1 cellular context compared by ENCODE assay signal in genomic region chr14:73662439-73663056, GRCh38.
TF ChIP-seq lines count a peak whose summit lies in the region.

No MANE protein-coding gene starts in this region.

TF ChIP-seq in H1, 55 proteins besides CTCF, POLR2A, EP300 and RAD21:
- TF ChIP-seq MAFK (IDR thresholded peaks at IDR 0.05; ENCODE audit: low read depth, low read length) (no peak), TAF7 (optimal IDR thresholded peaks at IDR 0.05; ENCODE audit: borderline replicate concordance, low read depth, low read length) (no peak), CHD1 (IDR thresholded peaks at IDR 0.05; ENCODE audit: low read depth, low read length) (no peak), POU5F1 (IDR thresholded peaks at IDR 0.05; ENCODE audit: low read depth, low read length) (no peak), SIX5 (IDR thresholded peaks at IDR 0.05; ENCODE audit: low read depth, low read length) (no peak), TCF12 (IDR thresholded peaks at IDR 0.05; ENCODE audit: low read depth, low read length) (no peak), GTF2F1 (IDR thresholded peaks at IDR 0.05; ENCODE audit: borderline replicate concordance, low read depth, low read length) (no peak), TBP (IDR thresholded peaks at IDR 0.05; ENCODE audit: low read depth, low read length) (no peak), CTBP2 (IDR thresholded peaks at IDR 0.05; ENCODE audit: borderline replicate concordance, insufficient read depth, insufficient read length, low read length) (no peak), BACH1 (IDR thresholded peaks at IDR 0.05; ENCODE audit: low read length) (no peak), SP4 (IDR thresholded peaks at IDR 0.05; ENCODE audit: low read length) (no peak), BCL11A (IDR thresholded peaks at IDR 0.05; ENCODE audit: low read depth in 2 of 2, low read length in 2 of 2) (no peak), RNF2 (IDR thresholded peaks at IDR 0.05; ENCODE audit: borderline replicate concordance, low read depth, low read length, missing control alignments, poor library complexity, severe bottlenecking) (no peak), JUND (IDR thresholded peaks at IDR 0.05; ENCODE audit: low read length) (peak; percentile 91), BRCA1 (IDR thresholded peaks at IDR 0.05; ENCODE audit: low read depth, low read length) (no peak), PHF8 (conservative IDR thresholded peaks at IDR 0.05; ENCODE audit: low read depth, low read length) (no peak), YY1 (IDR thresholded peaks at IDR 0.05; ENCODE audit: low read depth, low read length) (0 out of 2 replicates have a peak, but pooled peaks have one; percentile 13), ATF3 (IDR thresholded peaks at IDR 0.05; ENCODE audit: insufficient read depth, low read depth, low read length) (0 out of 2 replicates have a peak, but pooled peaks have one; percentile 25), CBX8 (IDR thresholded peaks at IDR 0.05; ENCODE audit: borderline replicate concordance, low read depth, low read length) (no peak), SRF (IDR thresholded peaks at IDR 0.05; ENCODE audit: low read depth, low read length) (peak; percentile 81), MAX (IDR thresholded peaks at IDR 0.05) (no peak), NRF1 (IDR thresholded peaks at IDR 0.05; ENCODE audit: low read depth, low read length) (no peak), RFX5 (IDR thresholded peaks at IDR 0.05; ENCODE audit: borderline replicate concordance, low read depth, low read length) (no peak), SIN3A (conservative IDR thresholded peaks at IDR 0.05 in 1 of 2, IDR thresholded peaks at IDR 0.05 in 1 of 2; ENCODE audit: low read depth in 1 of 2, low read length in 2 of 2) (no peak), CREB1 (IDR thresholded peaks at IDR 0.05) (0 out of 2 replicates have a peak, but pooled peaks have one; percentile 7), EGR1 (IDR thresholded peaks at IDR 0.05; ENCODE audit: borderline replicate concordance, low read depth, low read length) (no peak), EZH2 (IDR thresholded peaks at IDR 0.05; ENCODE audit: low read depth, low read length, severe bottlenecking) (no peak), TAF1 (IDR thresholded peaks at IDR 0.05; ENCODE audit: low read depth, low read length) (0 out of 2 replicates have a peak, but pooled peaks have one; percentile 15), ASH2L (IDR thresholded peaks at IDR 0.05; ENCODE audit: low read length) (no peak), CHD2 (IDR thresholded peaks at IDR 0.05; ENCODE audit: low read length) (no peak), KDM5A (IDR thresholded peaks at IDR 0.05; ENCODE audit: low read length) (no peak), CBX5 (IDR thresholded peaks at IDR 0.05; ENCODE audit: low read depth, low read length) (no peak), SP2 (IDR thresholded peaks at IDR 0.05; ENCODE audit: low read length) (no peak), SP1 (IDR thresholded peaks at IDR 0.05; ENCODE audit: low read depth, low read length) (no peak), ATF2 (IDR thresholded peaks at IDR 0.05; ENCODE audit: low read length) (no peak), NANOG (IDR thresholded peaks at IDR 0.05; ENCODE audit: insufficient read depth, low read depth, low read length, poor library complexity, severe bottlenecking) (no peak), KDM4A (IDR thresholded peaks at IDR 0.05; ENCODE audit: low read depth, low read length, severe bottlenecking) (no peak), ZNF274 (IDR thresholded peaks at IDR 0.05; ENCODE audit: borderline replicate concordance, extremely low read depth, low read length) (no peak), HDAC2 (IDR thresholded peaks at IDR 0.05; ENCODE audit: borderline replicate concordance in 1 of 2, low read depth in 2 of 2, low read length in 2 of 2) (no peak), HDAC6 (IDR thresholded peaks at IDR 0.05; ENCODE audit: low read depth, low read length) (no peak), TEAD4 (IDR thresholded peaks at IDR 0.05; ENCODE audit: low read depth, low read length) (peak; percentile 80), CEBPB (IDR thresholded peaks at IDR 0.05; ENCODE audit: low read depth, low read length) (no peak), JUN (IDR thresholded peaks at IDR 0.05; ENCODE audit: low read depth, low read length) (no peak), FOSL1 (IDR thresholded peaks at IDR 0.05; ENCODE audit: insufficient read depth, low read depth, low read length) (no peak)
- TF ChIP-seq, protein P1, sequence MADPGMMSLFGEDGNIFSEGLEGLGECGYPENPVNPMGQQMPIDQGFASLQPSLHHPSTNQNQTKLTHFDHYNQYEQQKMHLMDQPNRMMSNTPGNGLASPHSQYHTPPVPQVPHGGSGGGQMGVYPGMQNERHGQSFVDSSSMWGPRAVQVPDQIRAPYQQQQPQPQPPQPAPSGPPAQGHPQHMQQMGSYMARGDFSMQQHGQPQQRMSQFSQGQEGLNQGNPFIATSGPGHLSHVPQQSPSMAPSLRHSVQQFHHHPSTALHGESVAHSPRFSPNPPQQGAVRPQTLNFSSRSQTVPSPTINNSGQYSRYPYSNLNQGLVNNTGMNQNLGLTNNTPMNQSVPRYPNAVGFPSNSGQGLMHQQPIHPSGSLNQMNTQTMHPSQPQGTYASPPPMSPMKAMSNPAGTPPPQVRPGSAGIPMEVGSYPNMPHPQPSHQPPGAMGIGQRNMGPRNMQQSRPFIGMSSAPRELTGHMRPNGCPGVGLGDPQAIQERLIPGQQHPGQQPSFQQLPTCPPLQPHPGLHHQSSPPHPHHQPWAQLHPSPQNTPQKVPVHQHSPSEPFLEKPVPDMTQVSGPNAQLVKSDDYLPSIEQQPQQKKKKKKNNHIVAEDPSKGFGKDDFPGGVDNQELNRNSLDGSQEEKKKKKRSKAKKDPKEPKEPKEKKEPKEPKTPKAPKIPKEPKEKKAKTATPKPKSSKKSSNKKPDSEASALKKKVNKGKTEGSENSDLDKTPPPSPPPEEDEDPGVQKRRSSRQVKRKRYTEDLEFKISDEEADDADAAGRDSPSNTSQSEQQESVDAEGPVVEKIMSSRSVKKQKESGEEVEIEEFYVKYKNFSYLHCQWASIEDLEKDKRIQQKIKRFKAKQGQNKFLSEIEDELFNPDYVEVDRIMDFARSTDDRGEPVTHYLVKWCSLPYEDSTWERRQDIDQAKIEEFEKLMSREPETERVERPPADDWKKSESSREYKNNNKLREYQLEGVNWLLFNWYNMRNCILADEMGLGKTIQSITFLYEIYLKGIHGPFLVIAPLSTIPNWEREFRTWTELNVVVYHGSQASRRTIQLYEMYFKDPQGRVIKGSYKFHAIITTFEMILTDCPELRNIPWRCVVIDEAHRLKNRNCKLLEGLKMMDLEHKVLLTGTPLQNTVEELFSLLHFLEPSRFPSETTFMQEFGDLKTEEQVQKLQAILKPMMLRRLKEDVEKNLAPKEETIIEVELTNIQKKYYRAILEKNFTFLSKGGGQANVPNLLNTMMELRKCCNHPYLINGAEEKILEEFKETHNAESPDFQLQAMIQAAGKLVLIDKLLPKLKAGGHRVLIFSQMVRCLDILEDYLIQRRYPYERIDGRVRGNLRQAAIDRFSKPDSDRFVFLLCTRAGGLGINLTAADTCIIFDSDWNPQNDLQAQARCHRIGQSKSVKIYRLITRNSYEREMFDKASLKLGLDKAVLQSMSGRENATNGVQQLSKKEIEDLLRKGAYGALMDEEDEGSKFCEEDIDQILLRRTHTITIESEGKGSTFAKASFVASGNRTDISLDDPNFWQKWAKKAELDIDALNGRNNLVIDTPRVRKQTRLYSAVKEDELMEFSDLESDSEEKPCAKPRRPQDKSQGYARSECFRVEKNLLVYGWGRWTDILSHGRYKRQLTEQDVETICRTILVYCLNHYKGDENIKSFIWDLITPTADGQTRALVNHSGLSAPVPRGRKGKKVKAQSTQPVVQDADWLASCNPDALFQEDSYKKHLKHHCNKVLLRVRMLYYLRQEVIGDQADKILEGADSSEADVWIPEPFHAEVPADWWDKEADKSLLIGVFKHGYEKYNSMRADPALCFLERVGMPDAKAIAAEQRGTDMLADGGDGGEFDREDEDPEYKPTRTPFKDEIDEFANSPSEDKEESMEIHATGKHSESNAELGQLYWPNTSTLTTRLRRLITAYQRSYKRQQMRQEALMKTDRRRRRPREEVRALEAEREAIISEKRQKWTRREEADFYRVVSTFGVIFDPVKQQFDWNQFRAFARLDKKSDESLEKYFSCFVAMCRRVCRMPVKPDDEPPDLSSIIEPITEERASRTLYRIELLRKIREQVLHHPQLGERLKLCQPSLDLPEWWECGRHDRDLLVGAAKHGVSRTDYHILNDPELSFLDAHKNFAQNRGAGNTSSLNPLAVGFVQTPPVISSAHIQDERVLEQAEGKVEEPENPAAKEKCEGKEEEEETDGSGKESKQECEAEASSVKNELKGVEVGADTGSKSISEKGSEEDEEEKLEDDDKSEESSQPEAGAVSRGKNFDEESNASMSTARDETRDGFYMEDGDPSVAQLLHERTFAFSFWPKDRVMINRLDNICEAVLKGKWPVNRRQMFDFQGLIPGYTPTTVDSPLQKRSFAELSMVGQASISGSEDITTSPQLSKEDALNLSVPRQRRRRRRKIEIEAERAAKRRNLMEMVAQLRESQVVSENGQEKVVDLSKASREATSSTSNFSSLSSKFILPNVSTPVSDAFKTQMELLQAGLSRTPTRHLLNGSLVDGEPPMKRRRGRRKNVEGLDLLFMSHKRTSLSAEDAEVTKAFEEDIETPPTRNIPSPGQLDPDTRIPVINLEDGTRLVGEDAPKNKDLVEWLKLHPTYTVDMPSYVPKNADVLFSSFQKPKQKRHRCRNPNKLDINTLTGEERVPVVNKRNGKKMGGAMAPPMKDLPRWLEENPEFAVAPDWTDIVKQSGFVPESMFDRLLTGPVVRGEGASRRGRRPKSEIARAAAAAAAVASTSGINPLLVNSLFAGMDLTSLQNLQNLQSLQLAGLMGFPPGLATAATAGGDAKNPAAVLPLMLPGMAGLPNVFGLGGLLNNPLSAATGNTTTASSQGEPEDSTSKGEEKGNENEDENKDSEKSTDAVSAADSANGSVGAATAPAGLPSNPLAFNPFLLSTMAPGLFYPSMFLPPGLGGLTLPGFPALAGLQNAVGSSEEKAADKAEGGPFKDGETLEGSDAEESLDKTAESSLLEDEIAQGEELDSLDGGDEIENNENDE (IDR thresholded peaks at IDR 0.05; ENCODE audit: insufficient replicate concordance, low read length): no peak
TF ChIP-seq in H1: peak in this region for 7.
